ENCODE assay signal across 1 cellular context in the genomic region with DNA sequence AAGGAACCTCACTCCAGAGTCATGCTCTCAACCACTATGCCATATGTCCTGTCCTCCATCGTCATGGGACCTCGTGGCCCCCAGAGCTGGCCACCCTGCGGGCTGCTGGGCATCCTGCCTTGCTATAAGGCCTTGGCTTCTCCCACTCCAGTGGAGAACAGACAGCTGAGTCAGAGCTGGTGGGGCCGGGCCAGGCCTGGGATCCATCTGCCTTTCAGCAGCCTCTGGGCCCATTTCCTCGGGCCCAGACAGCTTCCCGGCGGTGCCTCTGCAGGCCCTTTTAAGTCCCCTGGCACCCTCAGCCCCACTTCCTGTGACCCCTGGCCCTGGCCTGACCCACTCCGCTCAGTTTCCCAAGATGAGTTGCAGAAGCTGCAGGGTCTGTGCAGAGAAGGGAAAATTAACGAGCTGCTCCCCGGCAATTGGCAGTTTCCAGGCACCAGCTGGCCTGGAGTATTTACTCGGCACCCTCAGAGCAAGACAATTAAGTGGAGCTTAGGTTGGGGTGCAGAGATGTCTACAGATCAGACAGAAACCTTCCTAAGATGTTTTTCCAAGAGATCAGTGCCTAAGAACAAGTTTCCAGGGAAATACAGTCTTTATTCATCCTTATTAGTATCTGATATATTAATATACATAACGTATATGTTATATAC.
TF ChIP-seq lines count a peak whose summit lies in the region.

No MANE protein-coding gene starts in this region.

TF ChIP-seq in SK-N-SH, 30 proteins besides CTCF, POLR2A, EP300 and RAD21 (continued from another document):
- TF ChIP-seq ELF1 (IDR thresholded peaks at IDR 0.05) (no peak), TAF1 (IDR thresholded peaks at IDR 0.05; ENCODE audit: borderline replicate concordance, low read depth, low read length) (no peak), FOSL2 (IDR thresholded peaks at IDR 0.05; ENCODE audit: borderline replicate concordance, low read depth) (peak; percentile 65), TCF12 (IDR thresholded peaks at IDR 0.05) (peak; percentile 97), GATA2 (CRISPR knock-in tag; IDR thresholded peaks at IDR 0.05) (no peak), NRF1 (IDR thresholded peaks at IDR 0.05; ENCODE audit: low read depth, low read length) (no peak), RCOR1 (IDR thresholded peaks at IDR 0.05; ENCODE audit: low read length) (no peak)
- TF ChIP-seq, protein P1, sequence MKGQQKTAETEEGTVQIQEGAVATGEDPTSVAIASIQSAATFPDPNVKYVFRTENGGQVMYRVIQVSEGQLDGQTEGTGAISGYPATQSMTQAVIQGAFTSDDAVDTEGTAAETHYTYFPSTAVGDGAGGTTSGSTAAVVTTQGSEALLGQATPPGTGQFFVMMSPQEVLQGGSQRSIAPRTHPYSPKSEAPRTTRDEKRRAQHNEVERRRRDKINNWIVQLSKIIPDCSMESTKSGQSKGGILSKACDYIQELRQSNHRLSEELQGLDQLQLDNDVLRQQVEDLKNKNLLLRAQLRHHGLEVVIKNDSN (IDR thresholded peaks at IDR 0.05; ENCODE audit: borderline replicate concordance, low read depth), result no peak; the same call in none of the 2 replicates
- TF ChIP-seq, protein P2, sequence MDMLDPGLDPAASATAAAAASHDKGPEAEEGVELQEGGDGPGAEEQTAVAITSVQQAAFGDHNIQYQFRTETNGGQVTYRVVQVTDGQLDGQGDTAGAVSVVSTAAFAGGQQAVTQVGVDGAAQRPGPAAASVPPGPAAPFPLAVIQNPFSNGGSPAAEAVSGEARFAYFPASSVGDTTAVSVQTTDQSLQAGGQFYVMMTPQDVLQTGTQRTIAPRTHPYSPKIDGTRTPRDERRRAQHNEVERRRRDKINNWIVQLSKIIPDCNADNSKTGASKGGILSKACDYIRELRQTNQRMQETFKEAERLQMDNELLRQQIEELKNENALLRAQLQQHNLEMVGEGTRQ (IDR thresholded peaks at IDR 0.05; ENCODE audit: borderline replicate concordance, low read depth, low read length), result no peak
- TF ChIP-seq, protein P3, sequence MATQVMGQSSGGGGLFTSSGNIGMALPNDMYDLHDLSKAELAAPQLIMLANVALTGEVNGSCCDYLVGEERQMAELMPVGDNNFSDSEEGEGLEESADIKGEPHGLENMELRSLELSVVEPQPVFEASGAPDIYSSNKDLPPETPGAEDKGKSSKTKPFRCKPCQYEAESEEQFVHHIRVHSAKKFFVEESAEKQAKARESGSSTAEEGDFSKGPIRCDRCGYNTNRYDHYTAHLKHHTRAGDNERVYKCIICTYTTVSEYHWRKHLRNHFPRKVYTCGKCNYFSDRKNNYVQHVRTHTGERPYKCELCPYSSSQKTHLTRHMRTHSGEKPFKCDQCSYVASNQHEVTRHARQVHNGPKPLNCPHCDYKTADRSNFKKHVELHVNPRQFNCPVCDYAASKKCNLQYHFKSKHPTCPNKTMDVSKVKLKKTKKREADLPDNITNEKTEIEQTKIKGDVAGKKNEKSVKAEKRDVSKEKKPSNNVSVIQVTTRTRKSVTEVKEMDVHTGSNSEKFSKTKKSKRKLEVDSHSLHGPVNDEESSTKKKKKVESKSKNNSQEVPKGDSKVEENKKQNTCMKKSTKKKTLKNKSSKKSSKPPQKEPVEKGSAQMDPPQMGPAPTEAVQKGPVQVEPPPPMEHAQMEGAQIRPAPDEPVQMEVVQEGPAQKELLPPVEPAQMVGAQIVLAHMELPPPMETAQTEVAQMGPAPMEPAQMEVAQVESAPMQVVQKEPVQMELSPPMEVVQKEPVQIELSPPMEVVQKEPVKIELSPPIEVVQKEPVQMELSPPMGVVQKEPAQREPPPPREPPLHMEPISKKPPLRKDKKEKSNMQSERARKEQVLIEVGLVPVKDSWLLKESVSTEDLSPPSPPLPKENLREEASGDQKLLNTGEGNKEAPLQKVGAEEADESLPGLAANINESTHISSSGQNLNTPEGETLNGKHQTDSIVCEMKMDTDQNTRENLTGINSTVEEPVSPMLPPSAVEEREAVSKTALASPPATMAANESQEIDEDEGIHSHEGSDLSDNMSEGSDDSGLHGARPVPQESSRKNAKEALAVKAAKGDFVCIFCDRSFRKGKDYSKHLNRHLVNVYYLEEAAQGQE (IDR thresholded peaks at IDR 0.05; ENCODE audit: low read depth, low read length), result no peak
TF ChIP-seq in SK-N-SH: peak in this region for 9.
